In the genomic region with DNA sequence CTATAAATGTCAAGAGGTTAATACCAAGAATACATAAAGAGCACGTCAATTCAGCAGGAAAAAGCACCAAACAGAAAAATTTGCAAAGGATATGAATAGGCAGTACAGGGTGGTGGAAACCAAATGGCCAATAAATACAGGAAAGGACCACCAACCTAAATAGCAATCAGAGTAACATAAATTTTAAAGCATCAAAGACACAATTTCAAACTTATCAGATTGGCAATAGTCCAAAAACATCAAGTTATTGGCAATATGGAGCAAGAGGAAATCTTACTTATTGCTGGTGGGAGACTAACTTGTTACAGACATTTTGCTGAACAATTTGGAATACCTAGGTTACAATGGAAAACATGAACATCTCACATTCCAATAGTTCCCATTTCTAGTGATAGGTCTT, we compare ENCODE assay signal across 27 cellular contexts.
"Had no signal": no experiment of that assay in that cellular context is flagged by ENCODE, and none has a peak within 500 bp of the region (broad histone marks: within the 10 kb centered on the region; RNA-seq: fewer than 3 reads in every experiment).

No MANE protein-coding gene starts in this region.

- H3K9me3 Mint-ChIP-seq: immature natural killer cell; natural killer cell treated with Interleukin-12 subunit alpha and Interleukin-12 subunit beta and Interleukin-15 and Interleukin-18, amount 100 ng/mL, for 72 hours; stimulated activated naive CD8-positive, alpha-beta T cell treated with anti-CD3 and anti-CD28 coated beads, Interleukin-15, Interleukin-2, amounts not matched to agents 100 ng/mL and 50 ng/mL, for 24 hours had no signal

- H3K4me1 ChIP-seq: right atrium auricular region, suprapubic skin, tibial artery, upper lobe of right lung had no signal

- H3K27me3 Mint-ChIP-seq: naive thymus-derived CD4-positive, alpha-beta T cell; natural killer cell treated with Interleukin-12 subunit alpha and Interleukin-12 subunit beta and Interleukin-15 and Interleukin-18, amount 100 ng/mL, for 72 hours; progenitor cell of endocrine pancreas; stimulated activated naive CD8-positive, alpha-beta T cell treated with anti-CD3 and anti-CD28 coated beads, Interleukin-15, Interleukin-2, amounts not matched to agents 100 ng/mL and 50 ng/mL, for 24 hours had no signal

- H3K27me3 ChIP-seq: ovary, right atrium auricular region, suprapubic skin, tibial artery, upper lobe of right lung, vagina had no signal

- H3K9me3 ChIP-seq: ovary, right atrium auricular region, suprapubic skin, thoracic aorta, tibial artery, upper lobe of right lung, vagina had no signal

- FAIRE-seq: islet of Langerhans, kidney had no signal

- H3K4me3 ChIP-seq: left ventricle myocardium inferior, lung, ovary, right atrium auricular region, skin epidermis, suprapubic skin, thoracic aorta, tibial artery, upper lobe of right lung, vagina had no signal

- H3K27ac Mint-ChIP-seq: immature natural killer cell; mesothelial cell of epicardium; natural killer cell treated with Interleukin-12 subunit alpha and Interleukin-12 subunit beta and Interleukin-15 and Interleukin-18, amount 100 ng/mL, for 72 hours; progenitor cell of endocrine pancreas; stimulated activated naive CD8-positive, alpha-beta T cell treated with anti-CD3 and anti-CD28 coated beads, Interleukin-15, Interleukin-2, amounts not matched to agents 100 ng/mL and 50 ng/mL, for 24 hours had no signal

- H3K36me3 ChIP-seq: ovary had no signal

- DNase-seq: hypothalamus; immature natural killer cell; kidney; left ventricle myocardium inferior; mesendoderm; naive thymus-derived CD4-positive, alpha-beta T cell; ovary; stimulated activated CD4-positive, alpha-beta T cell treated with anti-CD3 and anti-CD28 coated beads, Interleukin-12 subunit alpha, Interleukin-12 subunit beta, amount 100 ng/mL, for 4 hours; stimulated activated CD4-positive, alpha-beta T cell treated with anti-CD3 and anti-CD28 coated beads, Interleukin-15, amount 100 ng/mL, for 24 hours; stimulated activated CD4-positive, alpha-beta T cell treated with anti-CD3 and anti-CD28 coated beads, Interleukin-2, amount 100 ng/mL, for 24 hours; stimulated activated CD4-positive, alpha-beta T cell treated with anti-CD3 and anti-CD28 coated beads, Interleukin-4, amount 100 ng/mL, for 1 hour; stimulated activated naive CD4-positive, alpha-beta T cell; tibial artery; trophoblast cell; upper lobe of right lung had no signal

- H3K4me3 Mint-ChIP-seq: immature natural killer cell; mesothelial cell of epicardium; naive thymus-derived CD4-positive, alpha-beta T cell; natural killer cell treated with Interleukin-12 subunit alpha and Interleukin-12 subunit beta and Interleukin-15 and Interleukin-18, amount 100 ng/mL, for 72 hours; stimulated activated naive CD8-positive, alpha-beta T cell treated with anti-CD3 and anti-CD28 coated beads, Interleukin-15, Interleukin-2, amounts not matched to agents 100 ng/mL and 50 ng/mL, for 24 hours had no signal

- H3K27ac ChIP-seq: left ventricle myocardium inferior, ovary, right atrium auricular region, skin epidermis, suprapubic skin, thoracic aorta, tibial artery, upper lobe of right lung, vagina had no signal

- ATAC-seq: naive thymus-derived CD4-positive, alpha-beta T cell; natural killer cell treated with Interleukin-12 subunit alpha and Interleukin-12 subunit beta and Interleukin-15 and Interleukin-18, amount 100 ng/mL, for 72 hours; sciatic nerve; upper lobe of right lung had no signal
